In genomic region chr7:37482953-37483352, GRCh38 we compare ENCODE assay signal across 14 cellular contexts. TPM values are rescaled to one million over a fixed set of nuclear protein-coding genes. Genes with fewer than 3 reads are reported as not detected.
A peak's percentile ranks its signal among the peaks of the same experiment; 100 is the strongest.
DNase-seq lines count a peak whose midpoint lies in the region; ATAC-seq and TF ChIP-seq lines count a peak whose summit lies in the region.
"Had no signal": no experiment of that assay in that cellular context is flagged by ENCODE, and none has a peak within 500 bp of the region (broad histone marks: within the 10 kb centered on the region; RNA-seq: fewer than 3 reads in every experiment).

No MANE protein-coding gene starts in this region.

- ATAC-seq in HG03045 (IDR thresholded peaks at IDR 0.05; ENCODE audit: unreplicated experiment) (no peak), GM19397 (IDR thresholded peaks at IDR 0.05; ENCODE audit: unreplicated experiment) (no peak)

- H3K27ac ChIP-seq in angular gyrus (ENCODE audit: low read depth, low read length): peak overlapping the region; percentile 94
- peak overlapping the region in 58 of 59 donors; percentile 20 to 98 (median 90) for H3K27ac ChIP-seq in dorsolateral prefrontal cortex
- H3K27ac ChIP-seq in temporal lobe (ENCODE audit: low read depth, low read length): peak overlapping the region; percentile 95
- H3K27ac ChIP-seq: GM23248, HL-60 had no signal

- no peaks in the 10 kb centered on the region for H3K27me3 ChIP-seq in dorsolateral prefrontal cortex
- H3K27me3 ChIP-seq: BE2C had no signal

- DNase-seq in dorsolateral prefrontal cortex (no peak), pons (ENCODE audit: low spot score) (peak; percentile 57), AG08395 (ENCODE audit: low spot score) (no peak)
- DNase-seq: BE2C; Caco-2; CD4-positive, CD25-positive, alpha-beta regulatory T cell; CD8-positive, alpha-beta memory T cell; GM23248 had no signal

- intact Hi-C loops in dorsolateral prefrontal cortex (cut with DNase I): loop anchor here in 1 of 2 donors (5.0 kb wide), 1 partner anchor 201 kb away; no protein-coding TSS in a partner anchor

- H3K4me3 ChIP-seq in dorsolateral prefrontal cortex: no peak overlapping the region
- H3K4me3 ChIP-seq: GM23248, HAP-1 had no signal

- TF ChIP-seq CTCF in dorsolateral prefrontal cortex (IDR thresholded peaks at IDR 0.05 in 54 of 56, conservative IDR thresholded peaks at IDR 0.05 in 2 of 56; ENCODE audit: low read depth in 1 of 56, partially characterized antibody in 56 of 56): peak in 1 of 56 donors; percentile 10

RNA-seq across cellular contexts. Expression of gene ELMO1, which starts 34.3 kb away (rescaled TPM):
- total RNA-seq in dorsolateral prefrontal cortex: 100 to 1,000 TPM in 119 of 120 experiments, 10 to 100 TPM in 1; 96.6 to 391 (median 224) TPM
- total RNA-seq in temporal lobe: 59.3 TPM
- total RNA-seq: GM23248 had no signal
